Comparison of ENCODE assay signal across 10 cellular contexts in genomic region chr12:131511803-131512564, GRCh38.
DNase-seq lines count a peak whose midpoint lies in the region; ATAC-seq and TF ChIP-seq lines count a peak whose summit lies in the region.
"Had no signal": no experiment of that assay in that cellular context is flagged by ENCODE, and none has a peak within 500 bp of the region (broad histone marks: within the 10 kb centered on the region; RNA-seq: fewer than 3 reads in every experiment).

No MANE protein-coding gene starts in this region.

- WGBS in heart right ventricle, 2 donors = 71 to 89% methylated on average over 11 of the region's 11 CpGs

- no TSS peak for BruUV-seq in A673 (replicated peaks; lab: Mats Ljungman, UMichigan)

- DNase-seq in A673 (ENCODE audit: low spot score) (peak; percentile 50), activated B cell treated with CpG ODN at 0.5 μM for 24 hours (no peak), left ventricle myocardium superior (no peak), NCI-H2029 treated with DMSO at 0.1 percent for 48 hours (lab: John Stamatoyannopoulos, UW) (no peak), heart right ventricle (no peak)
- DNase-seq: Calu3, gastrocnemius medialis had no signal

- H3K36me3 ChIP-seq in A673 (ENCODE audit: insufficient read depth, low read length, poor library complexity, severe bottlenecking) = no peaks in the 10 kb centered on the region
- no peaks in the 10 kb centered on the region for H3K36me3 ChIP-seq in heart right ventricle
- H3K36me3 ChIP-seq: gastrocnemius medialis had no signal

- H3K4me1 ChIP-seq in A673 (ENCODE audit: insufficient read depth, low read length, poor library complexity, severe bottlenecking) (peaks cover 19% of the 10 kb centered on the region), heart right ventricle (peaks cover 0 to 11% (median 0%) of the 10 kb centered on the region in 9 donors)
- H3K4me1 ChIP-seq: gastrocnemius medialis had no signal

- H3K9me3 ChIP-seq in A673 (ENCODE audit: low read depth, low read length, poor library complexity, severe bottlenecking) (no peaks in the 10 kb centered on the region), heart right ventricle (peaks cover 0 to 17% (median 3%) of the 10 kb centered on the region in 11 donors)
- H3K9me3 ChIP-seq: gastrocnemius medialis had no signal

- H3K4me1 Mint-ChIP-seq in activated B cell treated with CpG ODN at 0.5 μM for 24 hours = peaks cover 20% of the 10 kb centered on the region

- no peaks in the 10 kb centered on the region for H3K36me3 Mint-ChIP-seq in activated B cell treated with CpG ODN at 0.5 μM for 24 hours (ENCODE audit: low read depth)

- intact Hi-C loops in A673 (cut with micrococcal nuclease; ENCODE audit: unreplicated experiment) = no loop called here
- intact Hi-C loops in activated B cell treated with CpG ODN at 0.5 μM for 24 hours (cut with micrococcal nuclease) = loop anchor here (2.0 to 5.0 kb wide), 2 partner anchors 199 to 315 kb away; partner anchors contain the start of genes MMP17 and SFSWAP
- intact Hi-C loops in left ventricle myocardium superior (cut with micrococcal nuclease) = no loop called here
- intact Hi-C loops in heart right ventricle (cut with DNase I) = no loop called here

- POLR2A ChIA-PET in A673 (lab: Charles Lee; ENCODE audit: low non-redundant PET) (no interaction called here), activated B cell treated with CpG ODN at 0.5 μM for 24 hours (lab: Charles Lee) (interaction anchor here (1.4 kb wide), 1 partner anchor 199 kb away, joined by 5 read pairs; the partner anchor contains the start of gene SFSWAP)

- no peaks in the 10 kb centered on the region for H3K27me3 ChIP-seq in A673 (replicated peaks; ENCODE audit: insufficient read depth, low read depth, low read length, poor library complexity)
- peaks cover 0 to 26% (median 6%) of the 10 kb centered on the region in 7 donors for H3K27me3 ChIP-seq in heart right ventricle
- H3K27me3 ChIP-seq: gastrocnemius medialis had no signal

- H3K4me3 ChIP-seq in A673 (ENCODE audit: low read depth, low read length, poor library complexity, severe bottlenecking) (no peak overlapping the region), heart right ventricle (no peak overlapping the region)
- H3K4me3 ChIP-seq: gastrocnemius medialis had no signal

- H3K27ac ChIP-seq in A673 (ENCODE audit: low read depth, low read length, poor library complexity, severe bottlenecking) (no peak overlapping the region), heart right ventricle (peak overlapping the region in 1 of 10 donors; percentile 61)
- H3K27ac ChIP-seq: gastrocnemius medialis had no signal

- peak overlapping the region; percentile 48 for H3K4me3 Mint-ChIP-seq in activated B cell treated with CpG ODN at 0.5 μM for 24 hours

- no peak for TF ChIP-seq CTCF in A673 (conservative IDR thresholded peaks at IDR 0.05; ENCODE audit: low read depth, low read length)
- TF ChIP-seq CTCF in activated B cell treated with CpG ODN at 0.5 μM for 24 hours (IDR thresholded peaks at IDR 0.05) = no peak
- TF ChIP-seq CTCF in heart right ventricle (IDR thresholded peaks at IDR 0.05) = no peak

- ATAC-seq in GM18907 (IDR thresholded peaks at IDR 0.05; ENCODE audit: unreplicated experiment) (peak; percentile 25), HG02884 (IDR thresholded peaks at IDR 0.05; ENCODE audit: unreplicated experiment) (peak; percentile 6), activated B cell treated with CpG ODN at 0.5 μM for 24 hours (ENCODE audit: low read depth) (peak; percentile 80), left ventricle myocardium superior (no peak), HG02938 (IDR thresholded peaks at IDR 0.05; ENCODE audit: unreplicated experiment) (no peak), heart right ventricle (no peak)

- H3K27ac Mint-ChIP-seq in activated B cell treated with CpG ODN at 0.5 μM for 24 hours = peak overlapping the region; percentile 54

- CTCF ChIA-PET in A673 (lab: Charles Lee) (no interaction called here), activated B cell treated with CpG ODN at 0.5 μM for 24 hours (lab: Charles Lee) (no interaction called here)

- H3K9me3 Mint-ChIP-seq in activated B cell treated with CpG ODN at 0.5 μM for 24 hours = peaks cover 9% of the 10 kb centered on the region

- peaks cover 3% of the 10 kb centered on the region for H3K27me3 Mint-ChIP-seq in activated B cell treated with CpG ODN at 0.5 μM for 24 hours

Comparison
In these comparisons a context has a peak if more than half of its experiments do, and no peak if none do; other contexts are left out.
1. ATAC-seq: peak in GM18907 (single experiment), HG02884 (single experiment) and activated B cell treated with CpG ODN at 0.5 μM for 24 hours (single experiment); none in left ventricle myocardium superior (single experiment), HG02938 (single experiment) and heart right ventricle (0 of 8).